ENCODE assay signal across 8 cellular contexts in the genomic region with DNA sequence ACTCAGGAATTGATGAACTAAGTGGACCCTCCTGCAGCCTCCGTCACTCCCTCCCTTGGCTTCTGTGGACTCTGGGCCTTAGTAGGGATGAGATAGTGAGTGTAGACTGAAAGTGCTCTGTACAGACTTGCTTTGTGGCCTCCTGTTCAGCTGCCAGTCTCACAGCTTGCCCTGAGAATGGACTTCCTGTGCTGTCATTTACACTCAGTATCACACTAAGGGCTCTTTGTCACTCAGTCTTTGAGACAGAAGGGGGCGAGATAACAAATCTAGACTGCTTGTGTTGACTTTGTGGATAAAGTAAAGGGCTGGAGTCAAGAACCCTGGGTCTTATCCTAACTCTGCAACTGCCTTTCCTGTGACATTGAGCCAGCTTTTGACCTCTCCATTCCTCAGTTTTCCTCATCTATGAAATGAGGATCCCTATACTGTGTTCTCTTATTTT. TPM values are rescaled to one million over a fixed set of nuclear protein-coding genes. Genes with fewer than 3 reads are reported as not detected.
DNase-seq lines count a peak whose midpoint lies in the region; ATAC-seq, FAIRE-seq and TF ChIP-seq lines count a peak whose summit lies in the region.

No MANE protein-coding gene starts in this region.

- POLR2A ChIA-PET in activated CD4-positive, alpha-beta memory T cell treated with anti-CD3 and anti-CD28 coated beads, Interleukin-2, amount 10 ng/mL, durations not matched to agents 7 days and 5 days (lab: Charles Lee) = no interaction called here

- intact Hi-C loops in aorta (cut with DNase I) (loop anchor here (2.0 to 10.0 kb wide), 4 partner anchors 19 to 727 kb away; no protein-coding TSS in a partner anchor), Calu3 (cut with micrococcal nuclease; ENCODE audit: unreplicated experiment) (loop anchor here (1.0 to 5.0 kb wide), 4 partner anchors 20 to 683 kb away; no protein-coding TSS in a partner anchor)

- H3K4me3 ChIP-seq in keratinocyte (ENCODE audit: control insufficient read depth in 2 of 3, extremely low read depth in 1 of 3, insufficient read depth in 2 of 3, low read depth in 1 of 3, low read length in 3 of 3) = no peak overlapping the region
- H3K4me3 ChIP-seq in aorta (ENCODE audit: low read length in 2 of 2) = no peak overlapping the region

- H3K4me1 ChIP-seq in keratinocyte (ENCODE audit: control insufficient read depth, extremely low read depth, insufficient read depth, low read length) (peaks cover 9% of the 10 kb centered on the region), aorta (ENCODE audit: control insufficient read depth in 1 of 2, insufficient read depth in 2 of 2, low read length in 2 of 2) (no peaks in the 10 kb centered on the region)

- peak overlapping the region; percentile 20 for H3K4me2 ChIP-seq in keratinocyte (ENCODE audit: control insufficient read depth, extremely low read depth, insufficient read depth, low read depth, low read length)

- no peaks in the 10 kb centered on the region for H3K9me3 Mint-ChIP-seq in Calu3 (ENCODE audit: low read depth, unreplicated experiment)
- H3K9me3 Mint-ChIP-seq in activated CD4-positive, alpha-beta memory T cell treated with anti-CD3 and anti-CD28 coated beads, Interleukin-2, amount 10 ng/mL, durations not matched to agents 7 days and 5 days = no peaks in the 10 kb centered on the region

- H3K27me3 ChIP-seq in keratinocyte (ENCODE audit: control insufficient read depth, extremely low read depth, insufficient read depth, low read length) = no peaks in the 10 kb centered on the region
- H3K27me3 ChIP-seq in aorta (ENCODE audit: control insufficient read depth in 1 of 2, insufficient read depth in 2 of 2, low read length in 1 of 2) = no peaks in the 10 kb centered on the region

- no TSS peak for BruUV-seq in Calu3 (replicated peaks; lab: Mats Ljungman, UMichigan)

- no peaks in the 10 kb centered on the region for H3K79me2 ChIP-seq in keratinocyte (ENCODE audit: control insufficient read depth, insufficient read depth, low read length)

- H3K27me3 Mint-ChIP-seq in Calu3 (ENCODE audit: unreplicated experiment) = no peaks in the 10 kb centered on the region
- no peaks in the 10 kb centered on the region for H3K27me3 Mint-ChIP-seq in activated CD4-positive, alpha-beta memory T cell treated with anti-CD3 and anti-CD28 coated beads, Interleukin-2, amount 10 ng/mL, durations not matched to agents 7 days and 5 days

- WGBS in aorta, 2 donors = 76 to 79% methylated on average over 2 of the region's 2 CpGs

- no peaks in the 10 kb centered on the region for H3K36me3 ChIP-seq in keratinocyte (ENCODE audit: control insufficient read depth in 2 of 2, extremely low read depth in 1 of 2, insufficient read depth in 2 of 2, low read length in 2 of 2)
- H3K36me3 ChIP-seq in aorta (ENCODE audit: control insufficient read depth in 1 of 2, insufficient read depth in 2 of 2, low read length in 1 of 2) = no peaks in the 10 kb centered on the region

- no peak overlapping the region for H3K9ac ChIP-seq in keratinocyte (ENCODE audit: control insufficient read depth, extremely low read depth, insufficient read depth, low read length)

- ATAC-seq in HG03060 (IDR thresholded peaks at IDR 0.05; ENCODE audit: low read depth, unreplicated experiment) (peak; percentile 83), aorta (ENCODE audit: low FRiP score) (no peak)

- H3K27ac Mint-ChIP-seq in Calu3 (ENCODE audit: unreplicated experiment) = no peak overlapping the region
- no peak overlapping the region for H3K27ac Mint-ChIP-seq in activated CD4-positive, alpha-beta memory T cell treated with anti-CD3 and anti-CD28 coated beads, Interleukin-2, amount 10 ng/mL, durations not matched to agents 7 days and 5 days

- no peaks in the 10 kb centered on the region for H3K9me3 ChIP-seq in keratinocyte (ENCODE audit: control insufficient read depth, low read depth, low read length)
- no peaks in the 10 kb centered on the region for H3K9me3 ChIP-seq in aorta (ENCODE audit: control insufficient read depth, low read length)

- H3K27ac ChIP-seq in keratinocyte (ENCODE audit: control insufficient read depth, insufficient read depth, low read length) (no peak overlapping the region), aorta (ENCODE audit: low read depth in 1 of 2, low read length in 2 of 2) (no peak overlapping the region)

- H3K4me1 Mint-ChIP-seq in Calu3 (ENCODE audit: low read depth, unreplicated experiment) = no peaks in the 10 kb centered on the region
- no peaks in the 10 kb centered on the region for H3K4me1 Mint-ChIP-seq in activated CD4-positive, alpha-beta memory T cell treated with anti-CD3 and anti-CD28 coated beads, Interleukin-2, amount 10 ng/mL, durations not matched to agents 7 days and 5 days

- in situ Hi-C loops in SK-MEL-5 (cut with HindIII; ENCODE audit: low pct_unique_long_range_greater_than_20kb, low sequenced_read_pairs) = no loop called here

- no peaks in the 10 kb centered on the region for H3K36me3 Mint-ChIP-seq in Calu3 (ENCODE audit: insufficient read depth, unreplicated experiment)
- H3K36me3 Mint-ChIP-seq in activated CD4-positive, alpha-beta memory T cell treated with anti-CD3 and anti-CD28 coated beads, Interleukin-2, amount 10 ng/mL, durations not matched to agents 7 days and 5 days (ENCODE audit: low read depth) = no peaks in the 10 kb centered on the region

- FAIRE-seq in keratinocyte (lab: Jason Lieb, UNC) = peak; percentile 86

- CTCF ChIA-PET in Calu3 (lab: Charles Lee) = no interaction called here
- CTCF ChIA-PET in activated CD4-positive, alpha-beta memory T cell treated with anti-CD3 and anti-CD28 coated beads, Interleukin-2, amount 10 ng/mL, durations not matched to agents 7 days and 5 days (lab: Charles Lee) = no interaction called here

- H3K4me3 Mint-ChIP-seq in Calu3 (ENCODE audit: low read depth, unreplicated experiment) = no peak overlapping the region
- H3K4me3 Mint-ChIP-seq in activated CD4-positive, alpha-beta memory T cell treated with anti-CD3 and anti-CD28 coated beads, Interleukin-2, amount 10 ng/mL, durations not matched to agents 7 days and 5 days = no peak overlapping the region

- dilution Hi-C loops in keratinocyte (cut with MboI; ENCODE audit: extremely low pct_ligation_motif_present, low sequenced_read_pairs) = no loop called here

- peak in 1 of 3 experiments; percentile 21 for TF ChIP-seq CTCF in keratinocyte (optimal IDR thresholded peaks at IDR 0.05 in 1 of 3, IDR thresholded peaks at IDR 0.05 in 1 of 3, conservative IDR thresholded peaks at IDR 0.05 in 1 of 3; ENCODE audit: extremely low read depth in 1 of 3, insufficient read depth in 2 of 3, low read length in 3 of 3)
- no peak for TF ChIP-seq CTCF in Calu3 (IDR thresholded peaks at IDR 0.05; ENCODE audit: unreplicated experiment)

- peak overlapping the region; percentile 45 for H2AFZ ChIP-seq in keratinocyte (ENCODE audit: control insufficient read depth, low read length)

- DNase-seq in NCI-H82 (lab: John Stamatoyannopoulos, UW) (peak; percentile 65), NCI-H82 treated with DMSO at 0.1 percent for 48 hours (lab: John Stamatoyannopoulos, UW; ENCODE audit: unreplicated experiment) (no peak), SK-MEL-5 (ENCODE audit: low read depth, low spot score) (peak; percentile 96), keratinocyte (ENCODE audit: low read depth, low spot score) (no peak), aorta (no peak), Calu3 (no peak)
- no peak for DNase-seq in activated CD4-positive, alpha-beta memory T cell treated with anti-CD3 and anti-CD28 coated beads, Interleukin-2, amount 10 ng/mL, durations not matched to agents 7 days and 5 days

- no peaks in the 10 kb centered on the region for H4K20me1 ChIP-seq in keratinocyte (ENCODE audit: control insufficient read depth, extremely low read depth, insufficient read depth, low read length)

- H3K9me1 ChIP-seq in keratinocyte (ENCODE audit: control insufficient read depth, extremely low read depth, insufficient read depth, low read length) = no peaks in the 10 kb centered on the region

RNA-seq across cellular contexts. Expression of a gene that starts 21.0 kb away (rescaled TPM):
- 90.2 and 91.0 TPM in 2 replicates for total RNA-seq in SK-MEL-5 (2014; rRNA removed; shearing (Covaris generic))
- 220 and 279 TPM in 2 replicates for polyA plus RNA-seq in SK-MEL-5 (2015; cell fraction: cytosol; rRNA removed)
- 240 and 249 TPM in 2 replicates for polyA plus RNA-seq in SK-MEL-5 (2015; cell fraction: nucleus; rRNA removed)
- 15.3 to 40.6 TPM (median 28.4 TPM) in 3 replicates for polyA plus RNA-seq in keratinocyte
- polyA plus RNA-seq in keratinocyte (2011; ENCODE audit: low read depth) = 5.3 TPM
- 22.0 and 26.3 TPM in 2 replicates for polyA plus RNA-seq in keratinocyte (2011; cell fraction: cytosol; rRNA removed)
- 33.7 and 34.9 TPM in 2 replicates for polyA plus RNA-seq in keratinocyte (2011; cell fraction: nucleus; rRNA removed)
- 11.2 and 21.1 TPM in 2 replicates for polyA plus RNA-seq in keratinocyte (2012; ENCODE audit: low replicate concordance)
- 23.6 to 29.2 TPM (median 27.0 TPM) in 3 replicates for polyA minus RNA-seq in keratinocyte
- 14.8 TPM for polyA minus RNA-seq in keratinocyte (2011; cell fraction: cytosol; rRNA and poly(A)+ RNA removed)
- 14.0 and 22.3 TPM in 2 replicates for polyA minus RNA-seq in keratinocyte (2011; cell fraction: nucleus; rRNA and poly(A)+ RNA removed)
- total RNA-seq in aorta = 10 to 100 TPM; 45.2 to 48.9 TPM
- 10 to 100 TPM; 20.0 to 39.2 TPM for polyA plus RNA-seq in aorta
- 13.3 and 13.6 TPM in 2 replicates for total RNA-seq in Calu3 (2022)
- not detected for total RNA-seq in activated CD4-positive, alpha-beta memory T cell treated with anti-CD3 and anti-CD28 coated beads, Interleukin-2, amount 10 ng/mL, durations not matched to agents 7 days and 5 days

Comparison
In these comparisons a context has a peak if more than half of its experiments do, and no peak if none do; other contexts are left out.
1. DNase-seq: peak in NCI-H82 (single experiment) and SK-MEL-5 (single experiment); none in NCI-H82 treated with DMSO at 0.1 percent for 48 hours (single experiment), keratinocyte (single experiment), aorta (0 of 2), Calu3 (single experiment) and activated CD4-positive, alpha-beta memory T cell treated with anti-CD3 and anti-CD28 coated beads, Interleukin-2, amount 10 ng/mL, durations not matched to agents 7 days and 5 days (single experiment).
2. RNA of a gene that starts 21.0 kb away (total RNA-seq): 90.2 to 91.0 TPM in SK-MEL-5, 45.2 to 48.9 TPM in aorta and 13.3 to 13.6 TPM in Calu3; not detected in activated CD4-positive, alpha-beta memory T cell treated with anti-CD3 and anti-CD28 coated beads, Interleukin-2, amount 10 ng/mL, durations not matched to agents 7 days and 5 days; every median in the first group is over 10 times any median in the second.